Comparison of ENCODE assay signal across 1 cellular context in the genomic region with DNA sequence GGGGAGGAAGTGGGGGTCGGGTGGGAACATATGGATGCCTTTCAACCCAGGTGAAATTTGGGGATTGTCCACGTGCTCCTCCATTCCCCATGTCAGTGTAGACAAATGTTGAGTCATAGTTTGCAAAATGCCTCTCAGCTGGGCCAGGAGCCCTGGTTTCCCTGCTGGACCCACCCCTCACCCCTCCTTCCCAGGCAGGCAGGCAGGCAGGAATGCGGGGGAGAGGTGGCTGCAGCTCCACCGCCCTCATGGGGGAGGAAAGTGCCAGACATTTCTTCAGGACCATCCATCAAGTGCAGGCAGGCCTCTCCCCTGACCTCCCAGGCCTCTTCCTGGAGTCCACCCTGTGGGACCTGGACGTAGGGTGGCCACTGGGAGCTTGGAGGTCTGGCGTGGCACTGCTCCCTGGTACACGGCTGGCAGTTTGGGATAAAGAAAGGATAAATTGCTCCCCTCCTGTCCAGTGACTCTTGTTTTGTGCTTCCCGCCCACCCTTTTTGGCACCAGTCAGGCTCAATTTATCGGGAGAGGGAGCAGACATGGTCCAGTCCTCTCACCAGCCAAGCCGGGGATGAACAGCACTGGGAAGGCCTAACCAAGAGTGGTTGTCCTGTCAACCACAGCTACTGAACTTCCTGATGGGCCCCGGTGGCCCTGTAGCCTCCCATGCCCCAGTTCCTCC.
TF ChIP-seq lines count a peak whose summit lies in the region.

No MANE protein-coding gene starts in this region.

TF ChIP-seq in K562, 482 proteins besides CTCF, POLR2A, EP300 and RAD21 (continued from another document and continues in another):
- TF ChIP-seq, protein P1, sequence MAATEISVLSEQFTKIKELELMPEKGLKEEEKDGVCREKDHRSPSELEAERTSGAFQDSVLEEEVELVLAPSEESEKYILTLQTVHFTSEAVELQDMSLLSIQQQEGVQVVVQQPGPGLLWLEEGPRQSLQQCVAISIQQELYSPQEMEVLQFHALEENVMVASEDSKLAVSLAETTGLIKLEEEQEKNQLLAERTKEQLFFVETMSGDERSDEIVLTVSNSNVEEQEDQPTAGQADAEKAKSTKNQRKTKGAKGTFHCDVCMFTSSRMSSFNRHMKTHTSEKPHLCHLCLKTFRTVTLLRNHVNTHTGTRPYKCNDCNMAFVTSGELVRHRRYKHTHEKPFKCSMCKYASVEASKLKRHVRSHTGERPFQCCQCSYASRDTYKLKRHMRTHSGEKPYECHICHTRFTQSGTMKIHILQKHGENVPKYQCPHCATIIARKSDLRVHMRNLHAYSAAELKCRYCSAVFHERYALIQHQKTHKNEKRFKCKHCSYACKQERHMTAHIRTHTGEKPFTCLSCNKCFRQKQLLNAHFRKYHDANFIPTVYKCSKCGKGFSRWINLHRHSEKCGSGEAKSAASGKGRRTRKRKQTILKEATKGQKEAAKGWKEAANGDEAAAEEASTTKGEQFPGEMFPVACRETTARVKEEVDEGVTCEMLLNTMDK (IDR thresholded peaks at IDR 0.05; ENCODE audit: borderline replicate concordance, insufficient read depth, low read depth, low read length, poor library complexity, severe bottlenecking) = no peak
- TF ChIP-seq ZNF232 (CRISPR knock-in tag; IDR thresholded peaks at IDR 0.05) (no peak), ZNF561 (CRISPR knock-in tag; conservative IDR thresholded peaks at IDR 0.05) (no peak), HLTF (IDR thresholded peaks at IDR 0.05) (no peak), JUN (IDR thresholded peaks at IDR 0.05; ENCODE audit: borderline replicate concordance, low read depth, low read length) (no peak), JUN (CRISPR knock-in tag; IDR thresholded peaks at IDR 0.05; ENCODE audit: borderline replicate concordance) (no peak), ZNF551 (CRISPR knock-in tag; IDR thresholded peaks at IDR 0.05) (no peak), MBD2 (IDR thresholded peaks at IDR 0.05; ENCODE audit: borderline replicate concordance, low read depth) (no peak; the same call in 1 of the 2 replicates), BCOR (IDR thresholded peaks at IDR 0.05) (no peak), BHLHE40 (IDR thresholded peaks at IDR 0.05; ENCODE audit: low read length) (peak; percentile 59), XRCC5 (IDR thresholded peaks at IDR 0.05; ENCODE audit: low read depth, low read length) (no peak), SMARCC2 (IDR thresholded peaks at IDR 0.05; ENCODE audit: low read depth) (no peak), ZNF696 (CRISPR knock-in tag; conservative IDR thresholded peaks at IDR 0.05) (no peak), ZFP1 (CRISPR knock-in tag; IDR thresholded peaks at IDR 0.05) (no peak), TAF15 (IDR thresholded peaks at IDR 0.05; ENCODE audit: low read depth, low read length) (no peak), FOS (IDR thresholded peaks at IDR 0.05; ENCODE audit: extremely low read depth, insufficient read length) (no peak), CC2D1A (IDR thresholded peaks at IDR 0.05) (no peak), KLF16 (IDR thresholded peaks at IDR 0.05) (peak; percentile 81), STAT5B (CRISPR knock-in tag; IDR thresholded peaks at IDR 0.05) (no peak), BCL6 (CRISPR knock-in tag; IDR thresholded peaks at IDR 0.05) (no peak), ESRRB (CRISPR knock-in tag; IDR thresholded peaks at IDR 0.05; ENCODE audit: borderline replicate concordance) (no peak), HNRNPL (IDR thresholded peaks at IDR 0.05; ENCODE audit: low read depth, low read length) (no peak)
- TF ChIP-seq, protein P2, sequence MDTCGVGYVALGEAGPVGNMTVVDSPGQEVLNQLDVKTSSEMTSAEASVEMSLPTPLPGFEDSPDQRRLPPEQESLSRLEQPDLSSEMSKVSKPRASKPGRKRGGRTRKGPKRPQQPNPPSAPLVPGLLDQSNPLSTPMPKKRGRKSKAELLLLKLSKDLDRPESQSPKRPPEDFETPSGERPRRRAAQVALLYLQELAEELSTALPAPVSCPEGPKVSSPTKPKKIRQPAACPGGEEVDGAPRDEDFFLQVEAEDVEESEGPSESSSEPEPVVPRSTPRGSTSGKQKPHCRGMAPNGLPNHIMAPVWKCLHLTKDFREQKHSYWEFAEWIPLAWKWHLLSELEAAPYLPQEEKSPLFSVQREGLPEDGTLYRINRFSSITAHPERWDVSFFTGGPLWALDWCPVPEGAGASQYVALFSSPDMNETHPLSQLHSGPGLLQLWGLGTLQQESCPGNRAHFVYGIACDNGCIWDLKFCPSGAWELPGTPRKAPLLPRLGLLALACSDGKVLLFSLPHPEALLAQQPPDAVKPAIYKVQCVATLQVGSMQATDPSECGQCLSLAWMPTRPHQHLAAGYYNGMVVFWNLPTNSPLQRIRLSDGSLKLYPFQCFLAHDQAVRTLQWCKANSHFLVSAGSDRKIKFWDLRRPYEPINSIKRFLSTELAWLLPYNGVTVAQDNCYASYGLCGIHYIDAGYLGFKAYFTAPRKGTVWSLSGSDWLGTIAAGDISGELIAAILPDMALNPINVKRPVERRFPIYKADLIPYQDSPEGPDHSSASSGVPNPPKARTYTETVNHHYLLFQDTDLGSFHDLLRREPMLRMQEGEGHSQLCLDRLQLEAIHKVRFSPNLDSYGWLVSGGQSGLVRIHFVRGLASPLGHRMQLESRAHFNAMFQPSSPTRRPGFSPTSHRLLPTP (IDR thresholded peaks at IDR 0.05; ENCODE audit: borderline replicate concordance, extremely low read depth, insufficient read length) = no peak
- TF ChIP-seq, protein P3, sequence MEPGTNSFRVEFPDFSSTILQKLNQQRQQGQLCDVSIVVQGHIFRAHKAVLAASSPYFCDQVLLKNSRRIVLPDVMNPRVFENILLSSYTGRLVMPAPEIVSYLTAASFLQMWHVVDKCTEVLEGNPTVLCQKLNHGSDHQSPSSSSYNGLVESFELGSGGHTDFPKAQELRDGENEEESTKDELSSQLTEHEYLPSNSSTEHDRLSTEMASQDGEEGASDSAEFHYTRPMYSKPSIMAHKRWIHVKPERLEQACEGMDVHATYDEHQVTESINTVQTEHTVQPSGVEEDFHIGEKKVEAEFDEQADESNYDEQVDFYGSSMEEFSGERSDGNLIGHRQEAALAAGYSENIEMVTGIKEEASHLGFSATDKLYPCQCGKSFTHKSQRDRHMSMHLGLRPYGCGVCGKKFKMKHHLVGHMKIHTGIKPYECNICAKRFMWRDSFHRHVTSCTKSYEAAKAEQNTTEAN (CRISPR knock-in tag; IDR thresholded peaks at IDR 0.05) = no peak
- TF ChIP-seq, protein P4, sequence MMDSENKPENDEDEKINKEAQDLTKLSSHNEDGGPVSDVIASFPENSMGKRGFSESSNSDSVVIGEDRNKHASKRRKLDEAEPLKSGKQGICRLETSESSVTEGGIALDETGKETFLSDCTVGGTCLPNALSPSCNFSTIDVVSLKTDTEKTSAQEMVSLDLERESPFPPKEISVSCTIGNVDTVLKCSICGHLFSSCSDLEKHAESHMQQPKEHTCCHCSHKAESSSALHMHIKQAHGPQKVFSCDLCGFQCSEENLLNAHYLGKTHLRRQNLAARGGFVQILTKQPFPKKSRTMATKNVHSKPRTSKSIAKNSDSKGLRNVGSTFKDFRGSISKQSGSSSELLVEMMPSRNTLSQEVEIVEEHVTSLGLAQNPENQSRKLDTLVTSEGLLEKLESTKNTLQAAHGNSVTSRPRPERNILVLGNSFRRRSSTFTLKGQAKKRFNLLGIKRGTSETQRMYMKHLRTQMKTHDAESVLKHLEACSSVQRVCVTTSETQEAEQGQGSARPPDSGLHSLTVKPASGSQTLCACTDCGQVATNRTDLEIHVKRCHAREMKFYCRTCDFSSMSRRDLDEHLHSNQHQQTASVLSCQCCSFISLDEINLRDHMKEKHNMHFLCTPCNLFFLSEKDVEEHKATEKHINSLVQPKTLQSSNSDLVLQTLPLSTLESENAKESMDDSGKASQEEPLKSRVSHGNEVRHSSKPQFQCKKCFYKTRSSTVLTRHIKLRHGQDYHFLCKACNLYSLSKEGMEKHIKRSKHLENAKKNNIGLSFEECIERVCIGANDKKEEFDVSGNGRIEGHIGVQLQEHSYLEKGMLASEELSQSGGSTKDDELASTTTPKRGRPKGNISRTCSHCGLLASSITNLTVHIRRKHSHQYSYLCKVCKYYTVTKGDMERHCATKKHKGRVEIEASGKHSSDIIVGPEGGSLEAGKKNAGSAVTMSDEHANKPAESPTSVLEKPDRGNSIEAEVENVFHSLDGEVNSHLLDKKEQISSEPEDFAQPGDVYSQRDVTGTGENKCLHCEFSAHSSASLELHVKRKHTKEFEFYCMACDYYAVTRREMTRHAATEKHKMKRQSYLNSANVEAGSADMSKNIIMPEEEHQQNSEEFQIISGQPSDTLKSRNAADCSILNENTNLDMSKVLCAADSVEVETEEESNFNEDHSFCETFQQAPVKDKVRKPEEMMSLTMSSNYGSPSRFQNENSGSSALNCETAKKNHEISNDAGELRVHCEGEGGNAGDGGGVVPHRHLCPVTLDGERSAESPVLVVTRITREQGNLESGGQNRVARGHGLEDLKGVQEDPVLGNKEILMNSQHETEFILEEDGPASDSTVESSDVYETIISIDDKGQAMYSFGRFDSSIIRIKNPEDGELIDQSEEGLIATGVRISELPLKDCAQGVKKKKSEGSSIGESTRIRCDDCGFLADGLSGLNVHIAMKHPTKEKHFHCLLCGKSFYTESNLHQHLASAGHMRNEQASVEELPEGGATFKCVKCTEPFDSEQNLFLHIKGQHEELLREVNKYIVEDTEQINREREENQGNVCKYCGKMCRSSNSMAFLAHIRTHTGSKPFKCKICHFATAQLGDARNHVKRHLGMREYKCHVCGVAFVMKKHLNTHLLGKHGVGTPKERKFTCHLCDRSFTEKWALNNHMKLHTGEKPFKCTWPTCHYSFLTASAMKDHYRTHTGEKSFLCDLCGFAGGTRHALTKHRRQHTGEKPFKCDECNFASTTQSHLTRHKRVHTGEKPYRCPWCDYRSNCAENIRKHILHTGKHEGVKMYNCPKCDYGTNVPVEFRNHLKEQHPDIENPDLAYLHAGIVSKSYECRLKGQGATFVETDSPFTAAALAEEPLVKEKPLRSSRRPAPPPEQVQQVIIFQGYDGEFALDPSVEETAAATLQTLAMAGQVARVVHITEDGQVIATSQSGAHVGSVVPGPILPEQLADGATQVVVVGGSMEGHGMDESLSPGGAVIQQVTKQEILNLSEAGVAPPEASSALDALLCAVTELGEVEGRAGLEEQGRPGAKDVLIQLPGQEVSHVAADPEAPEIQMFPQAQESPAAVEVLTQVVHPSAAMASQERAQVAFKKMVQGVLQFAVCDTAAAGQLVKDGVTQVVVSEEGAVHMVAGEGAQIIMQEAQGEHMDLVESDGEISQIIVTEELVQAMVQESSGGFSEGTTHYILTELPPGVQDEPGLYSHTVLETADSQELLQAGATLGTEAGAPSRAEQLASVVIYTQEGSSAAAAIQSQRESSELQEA (IDR thresholded peaks at IDR 0.05; ENCODE audit: low read depth) = no peak
- TF ChIP-seq, protein P5, sequence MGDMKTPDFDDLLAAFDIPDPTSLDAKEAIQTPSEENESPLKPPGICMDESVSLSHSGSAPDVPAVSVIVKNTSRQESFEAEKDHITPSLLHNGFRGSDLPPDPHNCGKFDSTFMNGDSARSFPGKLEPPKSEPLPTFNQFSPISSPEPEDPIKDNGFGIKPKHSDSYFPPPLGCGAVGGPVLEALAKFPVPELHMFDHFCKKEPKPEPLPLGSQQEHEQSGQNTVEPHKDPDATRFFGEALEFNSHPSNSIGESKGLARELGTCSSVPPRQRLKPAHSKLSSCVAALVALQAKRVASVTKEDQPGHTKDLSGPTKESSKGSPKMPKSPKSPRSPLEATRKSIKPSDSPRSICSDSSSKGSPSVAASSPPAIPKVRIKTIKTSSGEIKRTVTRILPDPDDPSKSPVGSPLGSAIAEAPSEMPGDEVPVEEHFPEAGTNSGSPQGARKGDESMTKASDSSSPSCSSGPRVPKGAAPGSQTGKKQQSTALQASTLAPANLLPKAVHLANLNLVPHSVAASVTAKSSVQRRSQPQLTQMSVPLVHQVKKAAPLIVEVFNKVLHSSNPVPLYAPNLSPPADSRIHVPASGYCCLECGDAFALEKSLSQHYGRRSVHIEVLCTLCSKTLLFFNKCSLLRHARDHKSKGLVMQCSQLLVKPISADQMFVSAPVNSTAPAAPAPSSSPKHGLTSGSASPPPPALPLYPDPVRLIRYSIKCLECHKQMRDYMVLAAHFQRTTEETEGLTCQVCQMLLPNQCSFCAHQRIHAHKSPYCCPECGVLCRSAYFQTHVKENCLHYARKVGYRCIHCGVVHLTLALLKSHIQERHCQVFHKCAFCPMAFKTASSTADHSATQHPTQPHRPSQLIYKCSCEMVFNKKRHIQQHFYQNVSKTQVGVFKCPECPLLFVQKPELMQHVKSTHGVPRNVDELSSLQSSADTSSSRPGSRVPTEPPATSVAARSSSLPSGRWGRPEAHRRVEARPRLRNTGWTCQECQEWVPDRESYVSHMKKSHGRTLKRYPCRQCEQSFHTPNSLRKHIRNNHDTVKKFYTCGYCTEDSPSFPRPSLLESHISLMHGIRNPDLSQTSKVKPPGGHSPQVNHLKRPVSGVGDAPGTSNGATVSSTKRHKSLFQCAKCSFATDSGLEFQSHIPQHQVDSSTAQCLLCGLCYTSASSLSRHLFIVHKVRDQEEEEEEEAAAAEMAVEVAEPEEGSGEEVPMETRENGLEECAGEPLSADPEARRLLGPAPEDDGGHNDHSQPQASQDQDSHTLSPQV (IDR thresholded peaks at IDR 0.05) = peak; percentile 85
- TF ChIP-seq, protein P6, sequence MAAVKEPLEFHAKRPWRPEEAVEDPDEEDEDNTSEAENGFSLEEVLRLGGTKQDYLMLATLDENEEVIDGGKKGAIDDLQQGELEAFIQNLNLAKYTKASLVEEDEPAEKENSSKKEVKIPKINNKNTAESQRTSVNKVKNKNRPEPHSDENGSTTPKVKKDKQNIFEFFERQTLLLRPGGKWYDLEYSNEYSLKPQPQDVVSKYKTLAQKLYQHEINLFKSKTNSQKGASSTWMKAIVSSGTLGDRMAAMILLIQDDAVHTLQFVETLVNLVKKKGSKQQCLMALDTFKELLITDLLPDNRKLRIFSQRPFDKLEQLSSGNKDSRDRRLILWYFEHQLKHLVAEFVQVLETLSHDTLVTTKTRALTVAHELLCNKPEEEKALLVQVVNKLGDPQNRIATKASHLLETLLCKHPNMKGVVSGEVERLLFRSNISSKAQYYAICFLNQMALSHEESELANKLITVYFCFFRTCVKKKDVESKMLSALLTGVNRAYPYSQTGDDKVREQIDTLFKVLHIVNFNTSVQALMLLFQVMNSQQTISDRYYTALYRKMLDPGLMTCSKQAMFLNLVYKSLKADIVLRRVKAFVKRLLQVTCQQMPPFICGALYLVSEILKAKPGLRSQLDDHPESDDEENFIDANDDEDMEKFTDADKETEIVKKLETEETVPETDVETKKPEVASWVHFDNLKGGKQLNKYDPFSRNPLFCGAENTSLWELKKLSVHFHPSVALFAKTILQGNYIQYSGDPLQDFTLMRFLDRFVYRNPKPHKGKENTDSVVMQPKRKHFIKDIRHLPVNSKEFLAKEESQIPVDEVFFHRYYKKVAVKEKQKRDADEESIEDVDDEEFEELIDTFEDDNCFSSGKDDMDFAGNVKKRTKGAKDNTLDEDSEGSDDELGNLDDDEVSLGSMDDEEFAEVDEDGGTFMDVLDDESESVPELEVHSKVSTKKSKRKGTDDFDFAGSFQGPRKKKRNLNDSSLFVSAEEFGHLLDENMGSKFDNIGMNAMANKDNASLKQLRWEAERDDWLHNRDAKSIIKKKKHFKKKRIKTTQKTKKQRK (IDR thresholded peaks at IDR 0.05; ENCODE audit: borderline replicate concordance, low read depth, low read length) = no peak
- TF ChIP-seq, protein P7, sequence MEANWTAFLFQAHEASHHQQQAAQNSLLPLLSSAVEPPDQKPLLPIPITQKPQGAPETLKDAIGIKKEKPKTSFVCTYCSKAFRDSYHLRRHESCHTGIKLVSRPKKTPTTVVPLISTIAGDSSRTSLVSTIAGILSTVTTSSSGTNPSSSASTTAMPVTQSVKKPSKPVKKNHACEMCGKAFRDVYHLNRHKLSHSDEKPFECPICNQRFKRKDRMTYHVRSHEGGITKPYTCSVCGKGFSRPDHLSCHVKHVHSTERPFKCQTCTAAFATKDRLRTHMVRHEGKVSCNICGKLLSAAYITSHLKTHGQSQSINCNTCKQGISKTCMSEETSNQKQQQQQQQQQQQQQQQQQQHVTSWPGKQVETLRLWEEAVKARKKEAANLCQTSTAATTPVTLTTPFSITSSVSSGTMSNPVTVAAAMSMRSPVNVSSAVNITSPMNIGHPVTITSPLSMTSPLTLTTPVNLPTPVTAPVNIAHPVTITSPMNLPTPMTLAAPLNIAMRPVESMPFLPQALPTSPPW (CRISPR knock-in tag; IDR thresholded peaks at IDR 0.05) = peak; percentile 94
